Comparison of ENCODE assay signal across 2 cellular contexts in genomic region chr19:34208485-34208884, GRCh38.
TF ChIP-seq lines count a peak whose summit lies in the region.

No MANE protein-coding gene starts in this region.

TF ChIP-seq in A549, 52 proteins besides CTCF, POLR2A, EP300 and RAD21 (continued from another document):
- TF ChIP-seq CEBPB (IDR thresholded peaks at IDR 0.05) = no peak
- TF ChIP-seq KDM1A (IDR thresholded peaks at IDR 0.05; ENCODE audit: low read depth) = no peak
- no peak for TF ChIP-seq JUN (IDR thresholded peaks at IDR 0.05)
- no peak for TF ChIP-seq SREBF2 (IDR thresholded peaks at IDR 0.05)
- TF ChIP-seq USF2 (IDR thresholded peaks at IDR 0.05) = no peak
- no peak for TF ChIP-seq MYC (IDR thresholded peaks at IDR 0.05; ENCODE audit: borderline replicate concordance, low read length)
- TF ChIP-seq HDAC2 (IDR thresholded peaks at IDR 0.05) = no peak
- no peak for TF ChIP-seq CHD2 (IDR thresholded peaks at IDR 0.05; ENCODE audit: low read length, partially characterized antibody)
- TF ChIP-seq ESRRA (IDR thresholded peaks at IDR 0.05; ENCODE audit: borderline replicate concordance, low read length) = no peak
- TF ChIP-seq POLR2AphosphoS2 (conservative IDR thresholded peaks at IDR 0.05; ENCODE audit: low read length) = no peak
- TF ChIP-seq GATA3 (IDR thresholded peaks at IDR 0.05; ENCODE audit: borderline replicate concordance) = no peak

TF ChIP-seq in WTC11, 78 proteins besides CTCF, POLR2A, EP300 and RAD21 (continued from another document):
- no peak for TF ChIP-seq AFF4 (CRISPR knock-in tag; IDR thresholded peaks at IDR 0.05; ENCODE audit: borderline replicate concordance)
- TF ChIP-seq FOXK1 (CRISPR knock-in tag; IDR thresholded peaks at IDR 0.05) = no peak
- no peak for TF ChIP-seq CREM (CRISPR knock-in tag; IDR thresholded peaks at IDR 0.05)
